Comparison of ENCODE assay signal across 1 cellular context in the genomic region with DNA sequence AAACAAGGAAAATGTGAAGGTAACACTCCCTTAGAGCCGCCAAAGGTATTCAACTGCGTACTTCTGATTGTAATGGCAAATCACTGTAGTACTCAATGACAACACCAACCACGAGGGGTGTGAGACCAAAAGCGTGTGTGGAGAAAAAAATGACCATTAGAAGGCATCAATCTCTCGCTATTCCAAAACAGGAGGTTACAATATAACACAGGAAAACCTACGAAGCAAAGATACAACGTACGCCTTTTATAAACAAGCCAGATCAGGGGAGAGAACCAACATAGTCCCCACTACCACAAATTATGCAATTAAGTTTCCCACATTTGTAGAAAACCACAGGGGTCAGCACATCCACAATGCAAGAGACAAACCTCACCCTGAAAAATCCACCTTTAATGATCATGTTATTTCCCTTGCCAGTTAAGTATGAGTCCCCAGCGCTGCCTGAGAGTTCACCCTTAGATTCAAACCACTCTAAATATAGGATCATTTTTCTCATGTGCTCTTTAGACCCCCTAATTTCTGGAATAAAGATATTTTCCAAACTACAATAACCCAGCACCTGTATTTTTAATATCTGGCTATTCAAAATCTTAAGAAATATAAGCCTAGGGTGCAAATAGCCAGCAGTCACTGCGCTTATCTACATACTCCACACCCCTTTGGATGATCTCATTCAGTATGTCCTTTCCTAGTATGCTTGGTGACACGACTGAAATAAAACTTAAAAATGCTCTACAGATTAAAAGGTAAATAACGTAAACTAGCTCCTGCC.
TF ChIP-seq lines count a peak whose summit lies in the region.

No MANE protein-coding gene starts in this region.

TF ChIP-seq in A549, 52 proteins besides CTCF, POLR2A, EP300 and RAD21 (continued from another document):
- TF ChIP-seq HOXB5 (CRISPR knock-in tag; IDR thresholded peaks at IDR 0.05) (peak; percentile 89), MAFK (IDR thresholded peaks at IDR 0.05; ENCODE audit: partially characterized antibody) (peak; percentile 37), KDM1A (IDR thresholded peaks at IDR 0.05; ENCODE audit: low read depth) (no peak), RFX5 (IDR thresholded peaks at IDR 0.05) (no peak), JUN (IDR thresholded peaks at IDR 0.05) (peak; percentile 97 to 99), FOSL2 (IDR thresholded peaks at IDR 0.05) (no peak), FOSL2 (CRISPR knock-in tag; IDR thresholded peaks at IDR 0.05) (peak; percentile 81), JUNB (IDR thresholded peaks at IDR 0.05) (no peak), RARB (CRISPR knock-in tag; IDR thresholded peaks at IDR 0.05) (peak; percentile 100), TFCP2L1 (CRISPR knock-in tag; IDR thresholded peaks at IDR 0.05) (peak; percentile 100), CEBPB (IDR thresholded peaks at IDR 0.05) (peak; percentile 2 to 77; a peak in 2 of 4 replicates), TP53 (CRISPR knock-in tag; IDR thresholded peaks at IDR 0.05) (peak; percentile 100), BHLHE40 (IDR thresholded peaks at IDR 0.05; ENCODE audit: low read depth, low read length) (no peak), SMC3 (IDR thresholded peaks at IDR 0.05) (no peak), NR3C1 (IDR thresholded peaks at IDR 0.05) (no peak), RNF2 (IDR thresholded peaks at IDR 0.05; ENCODE audit: borderline replicate concordance, low read depth) (no peak), HOXB13 (CRISPR knock-in tag; IDR thresholded peaks at IDR 0.05; ENCODE audit: low read depth) (no peak), FOXS1 (CRISPR knock-in tag; IDR thresholded peaks at IDR 0.05) (peak; percentile 95), GATA3 (IDR thresholded peaks at IDR 0.05; ENCODE audit: borderline replicate concordance) (peak; percentile 48; the same call in 1 of the 2 replicates), CBX2 (IDR thresholded peaks at IDR 0.05; ENCODE audit: borderline replicate concordance, low read depth) (no peak), ZNF302 (CRISPR knock-in tag; IDR thresholded peaks at IDR 0.05) (no peak), EHF (CRISPR knock-in tag; IDR thresholded peaks at IDR 0.05) (peak; percentile 98), FOSB (CRISPR knock-in tag; IDR thresholded peaks at IDR 0.05) (peak; percentile 100), ESRRA (IDR thresholded peaks at IDR 0.05; ENCODE audit: borderline replicate concordance, low read length) (no peak), HOXA7 (CRISPR knock-in tag; IDR thresholded peaks at IDR 0.05) (peak; percentile 100), ZSCAN20 (CRISPR knock-in tag; IDR thresholded peaks at IDR 0.05) (peak; percentile 94), NPAS2 (CRISPR knock-in tag; IDR thresholded peaks at IDR 0.05; ENCODE audit: borderline replicate concordance) (no peak), RCOR1 (IDR thresholded peaks at IDR 0.05; ENCODE audit: low read depth, low read length) (no peak)
- TF ChIP-seq, protein P1, sequence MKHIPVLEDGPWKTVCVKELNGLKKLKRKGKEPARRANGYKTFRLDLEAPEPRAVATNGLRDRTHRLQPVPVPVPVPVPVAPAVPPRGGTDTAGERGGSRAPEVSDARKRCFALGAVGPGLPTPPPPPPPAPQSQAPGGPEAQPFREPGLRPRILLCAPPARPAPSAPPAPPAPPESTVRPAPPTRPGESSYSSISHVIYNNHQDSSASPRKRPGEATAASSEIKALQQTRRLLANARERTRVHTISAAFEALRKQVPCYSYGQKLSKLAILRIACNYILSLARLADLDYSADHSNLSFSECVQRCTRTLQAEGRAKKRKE (CRISPR knock-in tag; IDR thresholded peaks at IDR 0.05; ENCODE audit: low read depth) = peak; percentile 97
- TF ChIP-seq, protein P2, sequence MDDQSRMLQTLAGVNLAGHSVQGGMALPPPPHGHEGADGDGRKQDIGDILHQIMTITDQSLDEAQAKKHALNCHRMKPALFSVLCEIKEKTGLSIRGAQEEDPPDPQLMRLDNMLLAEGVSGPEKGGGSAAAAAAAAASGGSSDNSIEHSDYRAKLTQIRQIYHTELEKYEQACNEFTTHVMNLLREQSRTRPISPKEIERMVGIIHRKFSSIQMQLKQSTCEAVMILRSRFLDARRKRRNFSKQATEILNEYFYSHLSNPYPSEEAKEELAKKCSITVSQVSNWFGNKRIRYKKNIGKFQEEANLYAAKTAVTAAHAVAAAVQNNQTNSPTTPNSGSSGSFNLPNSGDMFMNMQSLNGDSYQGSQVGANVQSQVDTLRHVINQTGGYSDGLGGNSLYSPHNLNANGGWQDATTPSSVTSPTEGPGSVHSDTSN (IDR thresholded peaks at IDR 0.05) = peak; percentile 87
- TF ChIP-seq, protein P3, sequence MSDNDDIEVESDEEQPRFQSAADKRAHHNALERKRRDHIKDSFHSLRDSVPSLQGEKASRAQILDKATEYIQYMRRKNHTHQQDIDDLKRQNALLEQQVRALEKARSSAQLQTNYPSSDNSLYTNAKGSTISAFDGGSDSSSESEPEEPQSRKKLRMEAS (IDR thresholded peaks at IDR 0.05) = no peak; the same call in 1 of the 2 replicates
- TF ChIP-seq, protein P4, sequence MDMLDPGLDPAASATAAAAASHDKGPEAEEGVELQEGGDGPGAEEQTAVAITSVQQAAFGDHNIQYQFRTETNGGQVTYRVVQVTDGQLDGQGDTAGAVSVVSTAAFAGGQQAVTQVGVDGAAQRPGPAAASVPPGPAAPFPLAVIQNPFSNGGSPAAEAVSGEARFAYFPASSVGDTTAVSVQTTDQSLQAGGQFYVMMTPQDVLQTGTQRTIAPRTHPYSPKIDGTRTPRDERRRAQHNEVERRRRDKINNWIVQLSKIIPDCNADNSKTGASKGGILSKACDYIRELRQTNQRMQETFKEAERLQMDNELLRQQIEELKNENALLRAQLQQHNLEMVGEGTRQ (IDR thresholded peaks at IDR 0.05) = no peak
